ENCODE assay signal across 25 cellular contexts in genomic region chr1:68376441-68376840, GRCh38.
"Had no signal": no experiment of that assay in that cellular context is flagged by ENCODE, and none has a peak within 500 bp of the region (broad histone marks: within the 10 kb centered on the region; RNA-seq: fewer than 3 reads in every experiment).

No MANE protein-coding gene starts in this region.

- DNase-seq: cortex of kidney; effector memory CD8-positive, alpha-beta T cell; erythroblast; foreskin keratinocyte; heart left ventricle; left cardiac atrium; left ventricle myocardium superior; lower lobe of right lung; naive thymus-derived CD8-positive, alpha-beta T cell; nephron progenitor cell; ovary; posterior cingulate gyrus; psoas muscle; right cardiac atrium; sigmoid colon; stimulated activated CD4-positive, alpha-beta T cell treated with anti-CD3 and anti-CD28 coated beads, Interleukin-2, amount 100 ng/mL, for 24 hours; stimulated activated CD4-positive, alpha-beta T cell treated with anti-CD3 and anti-CD28 coated beads, Interleukin-4, amount 100 ng/mL, for 4 hours; stimulated activated naive CD8-positive, alpha-beta T cell treated with anti-CD3 and anti-CD28 coated beads, Interleukin-15, Interleukin-2, amounts not matched to agents 100 U/mL and 50 U/mL, for 24 hours; upper lobe of right lung; uterus had no signal

- H3K27ac ChIP-seq: foreskin keratinocyte, gastroesophageal sphincter, heart left ventricle, hepatocyte, lower lobe of right lung, ovary, psoas muscle, sigmoid colon, thoracic aorta, tibial nerve, upper lobe of right lung, uterus had no signal

- H3K36me3 ChIP-seq: gastroesophageal sphincter, heart left ventricle, lower lobe of right lung, ovary, sigmoid colon, thoracic aorta, tibial nerve, upper lobe of right lung, uterus had no signal

- H3K27ac Mint-ChIP-seq: effector memory CD8-positive, alpha-beta T cell; naive thymus-derived CD8-positive, alpha-beta T cell; nephron progenitor cell; stimulated activated memory B cell treated with anti-CD40 and anti-IgM and Interleukin-4, amounts not matched to agents 10 μg/mL and 1 μg/mL and 100 μg/mL, for 72 hours had no signal

- H3K4me3 Mint-ChIP-seq: effector memory CD8-positive, alpha-beta T cell; naive thymus-derived CD8-positive, alpha-beta T cell; nephron progenitor cell; stimulated activated memory B cell treated with anti-CD40 and anti-IgM and Interleukin-4, amounts not matched to agents 10 μg/mL and 1 μg/mL and 100 μg/mL, for 72 hours had no signal

- H3K36me3 Mint-ChIP-seq: naive thymus-derived CD8-positive, alpha-beta T cell; stimulated activated memory B cell treated with anti-CD40 and anti-IgM and Interleukin-4, amounts not matched to agents 10 μg/mL and 1 μg/mL and 100 μg/mL, for 72 hours had no signal

- H2AFZ ChIP-seq: hepatocyte had no signal

- H3K27me3 ChIP-seq: foreskin keratinocyte, gastroesophageal sphincter, heart left ventricle, hepatocyte, ovary, sigmoid colon, tibial nerve, upper lobe of right lung, uterus had no signal

- H3K4me1 Mint-ChIP-seq: naive thymus-derived CD8-positive, alpha-beta T cell; stimulated activated memory B cell treated with anti-CD40 and anti-IgM and Interleukin-4, amounts not matched to agents 10 μg/mL and 1 μg/mL and 100 μg/mL, for 72 hours had no signal

- H3K4me3 ChIP-seq: gastroesophageal sphincter, heart left ventricle, hepatocyte, lower lobe of right lung, ovary, psoas muscle, sigmoid colon, thoracic aorta, tibial nerve, upper lobe of right lung, uterus had no signal

- H3K9me3 ChIP-seq: gastroesophageal sphincter, heart left ventricle, lower lobe of right lung, ovary, psoas muscle, sigmoid colon, thoracic aorta, tibial nerve, upper lobe of right lung, uterus had no signal

- H3K27me3 Mint-ChIP-seq: effector memory CD8-positive, alpha-beta T cell; stimulated activated memory B cell treated with anti-CD40 and anti-IgM and Interleukin-4, amounts not matched to agents 10 μg/mL and 1 μg/mL and 100 μg/mL, for 72 hours had no signal

- H3K4me1 ChIP-seq: lower lobe of right lung, psoas muscle, upper lobe of right lung, uterus had no signal

- H3K79me2 ChIP-seq: hepatocyte had no signal

- H3K4me2 ChIP-seq: hepatocyte had no signal

- ATAC-seq: effector memory CD8-positive, alpha-beta T cell; foreskin keratinocyte; gastroesophageal sphincter; lower lobe of right lung; naive thymus-derived CD8-positive, alpha-beta T cell; psoas muscle; right cardiac atrium; stimulated activated memory B cell treated with anti-CD40 and anti-IgM and Interleukin-4, amounts not matched to agents 10 μg/mL and 1 μg/mL and 100 μg/mL, for 72 hours; stimulated activated naive CD8-positive, alpha-beta T cell treated with anti-CD3 and anti-CD28 coated beads, Interleukin-15, Interleukin-2, amounts not matched to agents 100 U/mL and 50 U/mL, for 24 hours; upper lobe of right lung had no signal
